20 cellular contexts compared by ENCODE assay signal in genomic region chr5:124297826-124298225, GRCh38.
"Had no signal": no experiment of that assay in that cellular context is flagged by ENCODE, and none has a peak within 500 bp of the region (broad histone marks: within the 10 kb centered on the region; RNA-seq: fewer than 3 reads in every experiment).

No MANE protein-coding gene starts in this region.

- H3K4me1 ChIP-seq: testis, upper lobe of right lung had no signal

- H3K9me3 ChIP-seq: esophagus muscularis mucosa, heart left ventricle, neutrophil, testis, tibial nerve, upper lobe of right lung had no signal

- H3K27ac ChIP-seq: esophagus muscularis mucosa, heart left ventricle, neutrophil, testis, tibial nerve, upper lobe of right lung had no signal

- H3K36me3 ChIP-seq: esophagus muscularis mucosa, heart left ventricle, neutrophil, tibial nerve, upper lobe of right lung had no signal

- H3K27me3 ChIP-seq: esophagus muscularis mucosa, heart left ventricle, neutrophil, testis, tibial nerve, upper lobe of right lung had no signal

- DNase-seq: cortex of kidney; effector memory CD4-positive, alpha-beta T cell; heart left ventricle; hypothalamus; kidney glomerular epithelial cell; mammary epithelial cell; naive thymus-derived CD4-positive, alpha-beta T cell; nephron progenitor cell; stimulated activated CD4-positive, alpha-beta T cell treated with anti-CD3 and anti-CD28 coated beads, Interleukin-2, amount 100 ng/mL, for 24 hours; stimulated activated CD4-positive, alpha-beta T cell treated with anti-CD3 and anti-CD28 coated beads, Interleukin-4, amount 100 ng/mL, for 4 hours; stimulated activated naive B cell treated with anti-CD40 and anti-IgM and Interleukin-4, amounts not matched to agents 10 μg/mL and 1 μg/mL and 100 μg/mL, for 72 hours; stimulated activated naive CD8-positive, alpha-beta T cell treated with anti-CD3 and anti-CD28 coated beads, Interleukin-15, amount 100 ng/mL, for 72 hours; testis; upper lobe of right lung had no signal

- H3K4me3 ChIP-seq: esophagus muscularis mucosa, heart left ventricle, skin epidermis, testis, tibial nerve, upper lobe of right lung had no signal

- ATAC-seq: heart left ventricle; left lobe of liver; naive thymus-derived CD4-positive, alpha-beta T cell; sciatic nerve; stimulated activated naive B cell treated with anti-CD40 and anti-IgM and Interleukin-4, amounts not matched to agents 10 μg/mL and 1 μg/mL and 100 μg/mL, for 72 hours; stimulated activated naive CD8-positive, alpha-beta T cell treated with anti-CD3 and anti-CD28 coated beads, Interleukin-15, amount 100 ng/mL, for 72 hours; upper lobe of right lung had no signal
